In the genomic region with DNA sequence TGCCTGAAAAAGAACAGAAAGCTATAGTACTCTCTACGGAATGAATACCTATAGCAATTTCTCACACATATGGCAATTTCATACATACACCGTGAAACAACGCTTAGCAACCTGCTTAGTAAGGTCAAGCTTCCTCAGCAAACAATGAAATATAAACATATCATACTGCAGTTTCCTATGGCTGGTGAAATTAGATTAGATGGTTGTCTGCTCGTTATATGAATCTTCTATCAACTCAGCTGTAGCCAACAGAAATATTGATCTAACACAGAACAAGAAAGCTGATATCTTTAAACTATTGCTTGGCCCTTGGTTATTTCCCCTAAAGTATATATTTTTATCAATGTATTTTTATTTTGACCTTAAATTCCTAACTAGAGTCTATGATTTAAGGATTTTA, we compare ENCODE assay signal across 24 cellular contexts.
"Had no signal": no experiment of that assay in that cellular context is flagged by ENCODE, and none has a peak within 500 bp of the region (broad histone marks: within the 10 kb centered on the region; RNA-seq: fewer than 3 reads in every experiment).

No MANE protein-coding gene starts in this region.

- H3K9me3 Mint-ChIP-seq: activated CD4-positive, alpha-beta memory T cell treated with anti-CD3 and anti-CD28 coated beads for 36 hours; activated CD4-positive, alpha-beta T cell treated with anti-CD3 and anti-CD28 coated beads, Interleukin-2, amount 10 ng/mL, durations not matched to agents 24 days and 14 days; activated naive CD4-positive, alpha-beta T cell treated with anti-CD3 and anti-CD28 coated beads for 36 hours; activated naive CD8-positive, alpha-beta T cell treated with anti-CD3 and anti-CD28 coated beads, Interleukin-2, amount 10 ng/mL, durations not matched to agents 7 days and 5 days; activated T-helper 1 cell treated with anti-CD3 and anti-CD28 coated beads, Interleukin-12 subunit alpha, Interleukin-12 subunit beta, Interleukin-2, Interleukin-4 antibody, amounts not matched to agents 30 ng/mL and 10 ng/mL and 1 ng/mL, durations not matched to agents 14 hours and 24 hours and 36 hours had no signal

- ATAC-seq: mucosa of descending colon; natural killer cell treated with Interleukin-12 subunit alpha and Interleukin-12 subunit beta and Interleukin-15 and Interleukin-18, amount 100 ng/mL, for 72 hours; right cardiac atrium; stimulated activated naive B cell treated with anti-CD40 and anti-IgM and Interleukin-4, amounts not matched to agents 10 μg/mL and 1 μg/mL and 100 μg/mL, for 72 hours had no signal

- H3K27ac Mint-ChIP-seq: activated CD4-positive, alpha-beta memory T cell treated with anti-CD3 and anti-CD28 coated beads for 36 hours; activated CD4-positive, alpha-beta T cell treated with anti-CD3 and anti-CD28 coated beads, Interleukin-2, amount 10 ng/mL, durations not matched to agents 24 days and 14 days; activated naive CD4-positive, alpha-beta T cell treated with anti-CD3 and anti-CD28 coated beads for 36 hours; activated naive CD8-positive, alpha-beta T cell treated with anti-CD3 and anti-CD28 coated beads, Interleukin-2, amount 10 ng/mL, durations not matched to agents 7 days and 5 days; activated T-helper 1 cell treated with anti-CD3 and anti-CD28 coated beads, Interleukin-12 subunit alpha, Interleukin-12 subunit beta, Interleukin-2, Interleukin-4 antibody, amounts not matched to agents 30 ng/mL and 10 ng/mL and 1 ng/mL, durations not matched to agents 14 hours and 24 hours and 36 hours; natural killer cell treated with Interleukin-12 subunit alpha and Interleukin-12 subunit beta and Interleukin-15 and Interleukin-18, amount 100 ng/mL, for 72 hours; stimulated activated naive B cell treated with anti-CD40 and anti-IgM and Interleukin-4, amounts not matched to agents 10 μg/mL and 1 μg/mL and 100 μg/mL, for 72 hours had no signal

- H3K36me3 Mint-ChIP-seq: activated CD4-positive, alpha-beta memory T cell treated with anti-CD3 and anti-CD28 coated beads for 36 hours; activated naive CD8-positive, alpha-beta T cell treated with anti-CD3 and anti-CD28 coated beads, Interleukin-2, amount 10 ng/mL, durations not matched to agents 7 days and 5 days; natural killer cell treated with Interleukin-12 subunit alpha and Interleukin-12 subunit beta and Interleukin-15 and Interleukin-18, amount 100 ng/mL, for 72 hours; stimulated activated naive B cell treated with anti-CD40 and anti-IgM and Interleukin-4, amounts not matched to agents 10 μg/mL and 1 μg/mL and 100 μg/mL, for 72 hours had no signal

- DNase-seq: activated CD4-positive, alpha-beta memory T cell treated with anti-CD3 and anti-CD28 coated beads for 36 hours; activated CD4-positive, alpha-beta T cell treated with anti-CD3 and anti-CD28 coated beads, Interleukin-2, amount 10 ng/mL, durations not matched to agents 24 days and 14 days; activated CD4-positive, CD25-positive, alpha-beta regulatory T cell treated with anti-CD3 and anti-CD28 coated beads, Interleukin-2, amount 50 U/mL, for 72 hours; activated CD8-positive, alpha-beta memory T cell treated with anti-CD3 and anti-CD28 coated beads, Interleukin-2, amount 50 U/mL, for 4 hours; activated effector memory CD4-positive, alpha-beta T cell treated with anti-CD3 and anti-CD28 coated beads, Interleukin-2, amount 50 U/mL, for 16 hours; activated naive CD4-positive, alpha-beta T cell treated with anti-CD3 and anti-CD28 coated beads for 36 hours; activated naive CD8-positive, alpha-beta T cell treated with anti-CD3 and anti-CD28 coated beads, Interleukin-2, amount 10 ng/mL, durations not matched to agents 7 days and 5 days; activated T-cell treated with anti-CD3 and anti-CD28 coated beads, Interleukin-2, amount 50 U/mL, for 1 hour; amniotic stem cell; central memory CD4-positive, alpha-beta T cell; left ventricle myocardium inferior; mucosa of descending colon; posterior cingulate gyrus; right cardiac atrium; stimulated activated CD4-positive, alpha-beta T cell treated with anti-CD3 and anti-CD28 coated beads, Interleukin-15, amount 100 ng/mL, for 24 hours; stimulated activated CD4-positive, alpha-beta T cell treated with anti-CD3 and anti-CD28 coated beads, Interleukin-2, amount 100 ng/mL, for 24 hours; stimulated activated naive B cell treated with anti-CD40 and anti-IgM and Interleukin-4, amounts not matched to agents 10 μg/mL and 1 μg/mL and 100 μg/mL, for 72 hours; stomach; T1000; thyroid gland; upper lobe of left lung had no signal

- H3K27ac ChIP-seq: left ventricle myocardium inferior, stomach, thyroid gland, upper lobe of left lung, vagina had no signal
